ENCODE assay signal across 8 cellular contexts in genomic region chr19:12778905-12779161, GRCh38. TPM values are rescaled to one million over a fixed set of nuclear protein-coding genes. Genes with fewer than 3 reads are reported as not detected.
DNase-seq lines count a peak whose midpoint lies in the region; ATAC-seq and TF ChIP-seq lines count a peak whose summit lies in the region.

No MANE protein-coding gene starts in this region.

- WGBS in mesenchymal stem cell = 18% methylated on average over 6 of the region's 6 CpGs
- WGBS in urinary bladder = 24% methylated on average over 6 of the region's 6 CpGs

- no peaks in the 10 kb centered on the region for H3K36me3 Mint-ChIP-seq in brain

- H2BK5ac ChIP-seq in mesenchymal stem cell (ENCODE audit: low read depth, low read length, poor library complexity, severe bottlenecking) = peak overlapping the region; percentile 85

- H3K4me1 ChIP-seq in cardiac muscle cell (ENCODE audit: low read depth) (peaks cover 10% of the 10 kb centered on the region), mesenchymal stem cell (ENCODE audit: control insufficient read depth, insufficient read depth, low read depth, low read length) (peaks cover 38% of the 10 kb centered on the region), urinary bladder (ENCODE audit: insufficient read depth) (no peaks in the 10 kb centered on the region)

- DNase-seq in cardiac muscle cell (ENCODE audit: low read depth in 1 of 2, low spot score in 1 of 2) (no peak), left ventricle myocardium superior (no peak), mesenchymal stem cell (no peak), NCI-H2107 treated with DMSO at 0.1 percent for 48 hours (lab: John Stamatoyannopoulos, UW; ENCODE audit: unreplicated experiment) (no peak)
- no peak for DNase-seq in stimulated activated CD4-positive, alpha-beta T cell treated with anti-CD3 and anti-CD28 coated beads, Interleukin-2, amount 100 ng/mL, for 48 hours

- peak overlapping the region; percentile 81 to 91 (median 85) for H3K4me3 Mint-ChIP-seq in brain

- peak overlapping the region; percentile 88 to 95 for H3K18ac ChIP-seq in mesenchymal stem cell (ENCODE audit: low read depth in 1 of 2, low read length in 2 of 2)

- no peak for ATAC-seq in left ventricle myocardium superior
- ATAC-seq in HG02870 (IDR thresholded peaks at IDR 0.05; ENCODE audit: unreplicated experiment) = no peak

- H3K23ac ChIP-seq in mesenchymal stem cell (ENCODE audit: low read length in 2 of 2) = no peak overlapping the region

- H3K27me3 ChIP-seq in cardiac muscle cell (no peaks in the 10 kb centered on the region), mesenchymal stem cell (ENCODE audit: control insufficient read depth in 1 of 2, insufficient read depth in 1 of 2, low read length in 2 of 2) (no peaks in the 10 kb centered on the region)

- H2AFZ ChIP-seq in mesenchymal stem cell (ENCODE audit: low read depth, low read length) = no peak overlapping the region

- peaks cover 56% of the 10 kb centered on the region for H3K4me1 Mint-ChIP-seq in brain

- peak overlapping the region; percentile 97 for H4K8ac ChIP-seq in mesenchymal stem cell (ENCODE audit: low read length)

- H3K9me3 ChIP-seq in cardiac muscle cell (ENCODE audit: low read depth) (no peaks in the 10 kb centered on the region), mesenchymal stem cell (ENCODE audit: control insufficient read depth, low read length) (no peaks in the 10 kb centered on the region)

- peak overlapping the region; percentile 92 to 99 (median 93) for H3K27ac Mint-ChIP-seq in brain

- peaks cover 9% of the 10 kb centered on the region for H3K79me1 ChIP-seq in mesenchymal stem cell (replicated peaks; ENCODE audit: low read length, poor library complexity, severe bottlenecking)

- H2BK15ac ChIP-seq in mesenchymal stem cell (ENCODE audit: low read depth, poor library complexity, severe bottlenecking) = peak overlapping the region; percentile 75

- peak overlapping the region; percentile 7 for H3K27ac ChIP-seq in cardiac muscle cell
- H3K27ac ChIP-seq in mesenchymal stem cell (ENCODE audit: low read length, poor library complexity, severe bottlenecking) = peak overlapping the region; percentile 91
- H3K27ac ChIP-seq in urinary bladder (ENCODE audit: low read depth) = peak overlapping the region; percentile 65

- H3K27me3 Mint-ChIP-seq in brain = peaks cover 4% of the 10 kb centered on the region

- H3K36me3 ChIP-seq in cardiac muscle cell = no peaks in the 10 kb centered on the region
- peaks cover 4 to 5% of the 10 kb centered on the region in 2 experiments for H3K36me3 ChIP-seq in mesenchymal stem cell (ENCODE audit: control insufficient read depth in 1 of 2, insufficient read depth in 2 of 2, low read depth in 1 of 2, low read length in 2 of 2)
- H3K36me3 ChIP-seq in urinary bladder (ENCODE audit: insufficient read depth) = no peaks in the 10 kb centered on the region

- H2BK12ac ChIP-seq in mesenchymal stem cell (ENCODE audit: low read length in 2 of 2) = peak overlapping the region; percentile 20 to 51

- H3K4ac ChIP-seq in mesenchymal stem cell (ENCODE audit: low read depth in 1 of 2, low read length in 2 of 2) = peak overlapping the region; percentile 85

- peak overlapping the region; percentile 78 for H2AK5ac ChIP-seq in mesenchymal stem cell (ENCODE audit: low read length, severe bottlenecking)

- no peak overlapping the region for H3K14ac ChIP-seq in mesenchymal stem cell (ENCODE audit: low read length in 2 of 2)

- H3K9ac ChIP-seq in mesenchymal stem cell (ENCODE audit: low read length) = peak overlapping the region; percentile 93

- peak overlapping the region; percentile 87 for H2BK120ac ChIP-seq in mesenchymal stem cell (ENCODE audit: low read depth, low read length)

- peak overlapping the region; percentile 97 for H4K91ac ChIP-seq in mesenchymal stem cell (ENCODE audit: low read length)

- no peak for TF ChIP-seq CTCF in cardiac muscle cell (IDR thresholded peaks at IDR 0.05; ENCODE audit: low read depth, low read length)
- peak in 1 of 2 experiments; percentile 6 for TF ChIP-seq CTCF in brain (conservative IDR thresholded peaks at IDR 0.05)

- no peaks in the 10 kb centered on the region for H3K9me3 Mint-ChIP-seq in brain

- H3K4me2 ChIP-seq in mesenchymal stem cell (ENCODE audit: low read length, poor library complexity, severe bottlenecking) = peak overlapping the region; percentile 91

- no peak overlapping the region for H3K4me3 ChIP-seq in cardiac muscle cell
- H3K4me3 ChIP-seq in mesenchymal stem cell (ENCODE audit: insufficient read depth in 1 of 2, low read depth in 1 of 2, low read length in 2 of 2) = peak overlapping the region in 1 of 2 experiments; percentile 83
- H3K4me3 ChIP-seq in urinary bladder (ENCODE audit: low read depth, low read length) = no peak overlapping the region

- intact Hi-C loops in left ventricle myocardium superior (cut with micrococcal nuclease) = no loop called here

RNA-seq across cellular contexts. Expression of gene HOOK2, which starts 3.5 kb away (rescaled TPM):
- total RNA-seq in cardiac muscle cell (28.5 and 54.4 TPM in 2 replicates), left ventricle myocardium superior (44.9 TPM), urinary bladder (30.2 TPM)
- polyA plus RNA-seq in cardiac muscle cell (31.1 and 41.6 TPM in 2 replicates), brain (ENCODE audit: insufficient read depth, low read depth, low replicate concordance) (14.8 TPM), urinary bladder (28.4 TPM)
- 10.8 TPM for polyA plus RNA-seq in mesenchymal stem cell (2013, experiment 1 of 2)
- 10.4 TPM for polyA plus RNA-seq in mesenchymal stem cell (2013, experiment 2 of 2)

RNA-seq across cellular contexts. Expression of gene JUNB, which starts 12.5 kb away (rescaled TPM):
- total RNA-seq in cardiac muscle cell (57.6 and 103 TPM in 2 replicates), left ventricle myocardium superior (24.2 TPM), urinary bladder (107 TPM)
- polyA plus RNA-seq in cardiac muscle cell (37.2 and 48.3 TPM in 2 replicates), brain (ENCODE audit: insufficient read depth, low read depth, low replicate concordance) (25.7 TPM), urinary bladder (545 TPM)
- polyA plus RNA-seq in mesenchymal stem cell (2013, experiment 1 of 2) = 273 TPM
- polyA plus RNA-seq in mesenchymal stem cell (2013, experiment 2 of 2) = 264 TPM

RNA-seq across cellular contexts. Expression of gene PRDX2, which starts 22.8 kb away (rescaled TPM):
- total RNA-seq in cardiac muscle cell (1,316 and 1,694 TPM in 2 replicates), left ventricle myocardium superior (750 TPM), urinary bladder (74.2 TPM)
- polyA plus RNA-seq in cardiac muscle cell (1,469 and 1,719 TPM in 2 replicates), brain (ENCODE audit: insufficient read depth, low read depth, low replicate concordance) (1,078 TPM), urinary bladder (245 TPM)
- 139 TPM for polyA plus RNA-seq in mesenchymal stem cell (2013, experiment 1 of 2)
- 142 TPM for polyA plus RNA-seq in mesenchymal stem cell (2013, experiment 2 of 2)

RNA-seq across cellular contexts. Expression of gene THSD8, which starts 23.0 kb away (rescaled TPM):
- total RNA-seq in cardiac muscle cell (0.63 TPM in 1 of 2 replicates, not detected in the other), left ventricle myocardium superior (2.2 TPM), urinary bladder (not detected)
- polyA plus RNA-seq in cardiac muscle cell (15.0 and 19.0 TPM in 2 replicates), brain (ENCODE audit: insufficient read depth, low read depth, low replicate concordance) (48.0 TPM), urinary bladder (not detected)
- polyA plus RNA-seq in mesenchymal stem cell (2013, experiment 1 of 2) = 4.3 TPM
- 4.1 TPM for polyA plus RNA-seq in mesenchymal stem cell (2013, experiment 2 of 2)

RNA-seq across cellular contexts. Expression of gene BEST2, which starts 27.2 kb away (rescaled TPM):
- total RNA-seq in cardiac muscle cell (not detected in 2 replicates), left ventricle myocardium superior (not detected), urinary bladder (not detected)
- polyA plus RNA-seq in cardiac muscle cell (not detected in 2 replicates), brain (ENCODE audit: insufficient read depth, low read depth, low replicate concordance) (0.20 TPM), urinary bladder (not detected)
- 0.04 TPM for polyA plus RNA-seq in mesenchymal stem cell (2013, experiment 1 of 2)
- polyA plus RNA-seq in mesenchymal stem cell (2013, experiment 2 of 2) = 0.01 TPM

Comparison
In these comparisons a context has a peak if more than half of its experiments do, and no peak if none do; other contexts are left out.
1. H3K27ac ChIP-seq: peak in every context shown above with its lines; median percentile 91 in mesenchymal stem cell; 65 in urinary bladder; 7 in cardiac muscle cell.